ENCODE assay signal across 18 cellular contexts in genomic region chr22:27740192-27740748, GRCh38.
A peak's percentile ranks its signal among the peaks of the same experiment; 100 is the strongest.
DNase-seq lines count a peak whose midpoint lies in the region; ATAC-seq and TF ChIP-seq lines count a peak whose summit lies in the region.
"Had no signal": no experiment of that assay in that cellular context is flagged by ENCODE, and none has a peak within 500 bp of the region (broad histone marks: within the 10 kb centered on the region; RNA-seq: fewer than 3 reads in every experiment).

No MANE protein-coding gene starts in this region.

- DNase-seq in stimulated activated naive CD8-positive, alpha-beta T cell treated with anti-CD3 and anti-CD28 coated beads, Interleukin-15, Interleukin-2, amounts not matched to agents 100 U/mL and 50 U/mL, for 24 hours = no peak
- no peak for DNase-seq in stimulated activated naive CD8-positive, alpha-beta T cell treated with anti-CD3 and anti-CD28 coated beads, Interleukin-15, amount 100 ng/mL, for 72 hours
- DNase-seq in endodermal cell (no peak), neural progenitor cell (ENCODE audit: low spot score) (no peak), KBM-7 (no peak)
- DNase-seq: HFFc6, Kasumi-1, NCI-H1417, NCI-H1694 treated with DMSO at 0.1 percent for 48 hours, NCI-H2081 treated with DMSO at 0.1 percent for 48 hours, NCI-H2171 treated with DMSO at 0.1 percent for 48 hours, NCI-H524 treated with DMSO at 0.1 percent for 48 hours, NCI-H82, SHP77 had no signal

- H3K4me2 ChIP-seq in neural progenitor cell = no peak overlapping the region

- WGBS in endodermal cell (ENCODE audit: insufficient coverage in 1 of 2, insufficient read length in 1 of 2), 2 experiments = 94 to 100% methylated on average over 2 to 3 of the region's 3 CpGs

- peaks cover 1% of the 10 kb centered on the region for H3F3A ChIP-seq in neural progenitor cell (ENCODE audit: low read depth)

- no peaks in the 10 kb centered on the region for H3K79me2 ChIP-seq in neural progenitor cell (ENCODE audit: low read depth)

- H3K9ac ChIP-seq in endodermal cell (ENCODE audit: extremely low read depth, low read length, poor library complexity, severe bottlenecking) (no peak overlapping the region), neural progenitor cell (no peak overlapping the region)

- peaks cover 41% of the 10 kb centered on the region for H3K36me3 Mint-ChIP-seq in endodermal cell (ENCODE audit: low read depth)
- no peaks in the 10 kb centered on the region for H3K36me3 Mint-ChIP-seq in neural progenitor cell

- H3K27me3 ChIP-seq in endodermal cell (ENCODE audit: control insufficient read depth, insufficient read depth, low read length, poor library complexity, severe bottlenecking) (no peaks in the 10 kb centered on the region), neural progenitor cell (peaks cover 34% of the 10 kb centered on the region)

- TF ChIP-seq CTCF in endodermal cell (conservative IDR thresholded peaks at IDR 0.05) (no peak), neural progenitor cell (IDR thresholded peaks at IDR 0.05) (no peak)

- H3K27me3 Mint-ChIP-seq in stimulated activated naive CD8-positive, alpha-beta T cell treated with anti-CD3 and anti-CD28 coated beads, Interleukin-15, amount 100 ng/mL, for 72 hours = no peaks in the 10 kb centered on the region
- H3K27me3 Mint-ChIP-seq in endodermal cell (ENCODE audit: insufficient read depth) = no peaks in the 10 kb centered on the region
- peaks cover 16% of the 10 kb centered on the region for H3K27me3 Mint-ChIP-seq in neural progenitor cell (ENCODE audit: insufficient read depth, low read depth)
- H3K27me3 Mint-ChIP-seq: IgD-negative memory B cell had no signal

- no peaks in the 10 kb centered on the region for H3K4me1 ChIP-seq in endodermal cell (ENCODE audit: control insufficient read depth, insufficient read depth, low read length)
- peaks cover 13% of the 10 kb centered on the region for H3K4me1 ChIP-seq in neural progenitor cell

- peak; percentile 19 for ATAC-seq in stimulated activated naive CD8-positive, alpha-beta T cell treated with anti-CD3 and anti-CD28 coated beads, Interleukin-15, Interleukin-2, amounts not matched to agents 100 U/mL and 50 U/mL, for 24 hours
- no peak for ATAC-seq in stimulated activated naive CD8-positive, alpha-beta T cell treated with anti-CD3 and anti-CD28 coated beads, Interleukin-15, amount 100 ng/mL, for 72 hours
- ATAC-seq in GM19324 (IDR thresholded peaks at IDR 0.05; ENCODE audit: low FRiP score, unreplicated experiment) (no peak), GM21515 (IDR thresholded peaks at IDR 0.05; ENCODE audit: unreplicated experiment) (no peak)

- H3K4me1 Mint-ChIP-seq in stimulated activated naive CD8-positive, alpha-beta T cell treated with anti-CD3 and anti-CD28 coated beads, Interleukin-15, amount 100 ng/mL, for 72 hours = no peaks in the 10 kb centered on the region
- H3K4me1 Mint-ChIP-seq in endodermal cell = peaks cover 29% of the 10 kb centered on the region
- peaks cover 12% of the 10 kb centered on the region for H3K4me1 Mint-ChIP-seq in neural progenitor cell
- H3K4me1 Mint-ChIP-seq: IgD-negative memory B cell had no signal

- H4K20me1 ChIP-seq in neural progenitor cell (ENCODE audit: low read depth) = no peaks in the 10 kb centered on the region

- H3K9me3 Mint-ChIP-seq in stimulated activated naive CD8-positive, alpha-beta T cell treated with anti-CD3 and anti-CD28 coated beads, Interleukin-15, amount 100 ng/mL, for 72 hours = peaks cover 0 to 19% of the 10 kb centered on the region in 2 donors
- H3K9me3 Mint-ChIP-seq in endodermal cell (peaks cover 26% of the 10 kb centered on the region), neural progenitor cell (peaks cover 23% of the 10 kb centered on the region)

- H3K4me3 ChIP-seq in endodermal cell (ENCODE audit: low read length) = peak overlapping the region; percentile 17
- H3K4me3 ChIP-seq in neural progenitor cell = no peak overlapping the region

- H3K4me3 Mint-ChIP-seq in stimulated activated naive CD8-positive, alpha-beta T cell treated with anti-CD3 and anti-CD28 coated beads, Interleukin-15, amount 100 ng/mL, for 72 hours = no peak overlapping the region
- H3K4me3 Mint-ChIP-seq in endodermal cell = no peak overlapping the region
- no peak overlapping the region for H3K4me3 Mint-ChIP-seq in neural progenitor cell
- H3K4me3 Mint-ChIP-seq: HFFc6, IgD-negative memory B cell had no signal

- H3K27ac Mint-ChIP-seq in stimulated activated naive CD8-positive, alpha-beta T cell treated with anti-CD3 and anti-CD28 coated beads, Interleukin-15, amount 100 ng/mL, for 72 hours = no peak overlapping the region
- no peak overlapping the region for H3K27ac Mint-ChIP-seq in endodermal cell
- peak overlapping the region; percentile 21 for H3K27ac Mint-ChIP-seq in neural progenitor cell
- H3K27ac Mint-ChIP-seq: HFFc6, IgD-negative memory B cell had no signal

- H3K27ac ChIP-seq in endodermal cell (ENCODE audit: low read depth, low read length) (no peak overlapping the region), neural progenitor cell (no peak overlapping the region)
- H3K27ac ChIP-seq: C4-2B had no signal

- H2AFZ ChIP-seq in neural progenitor cell (replicated peaks) = no peak overlapping the region

- in situ Hi-C loops in KBM-7 (cut with MboI; ENCODE audit: low pct_unique_long_range_greater_than_20kb, low sequenced_read_pairs) = no loop called here

- H3K36me3 ChIP-seq in endodermal cell (ENCODE audit: control insufficient read depth, insufficient read depth, low read length) = no peaks in the 10 kb centered on the region
- no peaks in the 10 kb centered on the region for H3K36me3 ChIP-seq in neural progenitor cell

- H3K9me3 ChIP-seq in endodermal cell (ENCODE audit: control insufficient read depth, low read length) = peaks cover 23% of the 10 kb centered on the region
- no peaks in the 10 kb centered on the region for H3K9me3 ChIP-seq in neural progenitor cell (ENCODE audit: low read depth)
